11 cellular contexts compared by ENCODE assay signal in genomic region chrX:150507251-150507856, GRCh38.
DNase-seq lines count a peak whose midpoint lies in the region; FAIRE-seq and TF ChIP-seq lines count a peak whose summit lies in the region.
"Had no signal": no experiment of that assay in that cellular context is flagged by ENCODE, and none has a peak within 500 bp of the region (broad histone marks: within the 10 kb centered on the region; RNA-seq: fewer than 3 reads in every experiment).

No MANE protein-coding gene starts in this region.

- DNase-seq in NT2/D1 (ENCODE audit: low read depth, low spot score) (peak; percentile 62), endodermal cell (peak; percentile 73), tibial nerve (ENCODE audit: low spot score in 2 of 2) (no peak), DMS 273 treated with DMSO at 0.1 percent for 48 hours (lab: John Stamatoyannopoulos, UW) (no peak), kidney (no peak), NCI-H1694 (lab: John Stamatoyannopoulos, UW) (no peak)
- DNase-seq: foreskin fibroblast; PC-9; stimulated activated CD4-positive, alpha-beta T cell treated with anti-CD3 and anti-CD28 coated beads, Interleukin-2, amount 100 ng/mL, for 24 hours had no signal

- H3K36me3 Mint-ChIP-seq in endodermal cell (ENCODE audit: low read depth): no peaks in the 10 kb centered on the region

- H3K27ac ChIP-seq in endodermal cell (ENCODE audit: low read depth, low read length) (peak overlapping the region; percentile 24), mesodermal cell (ENCODE audit: low read depth, low read length, severe bottlenecking) (peak overlapping the region; percentile 75), tibial nerve (peak overlapping the region in 3 of 4 donors; percentile 64 to 86 (median 85)), kidney (ENCODE audit: low read depth in 2 of 2, low read length in 2 of 2) (no peak overlapping the region)
- H3K27ac ChIP-seq: PC-9 had no signal

- WGBS in endodermal cell (ENCODE audit: insufficient coverage in 1 of 2, insufficient read length in 1 of 2), 2 experiments: 33 to 43% methylated on average over 6 to 19 of the region's 19 CpGs
- 17 to 32% methylated on average over 8 to 13 of the region's 19 CpGs for WGBS in mesodermal cell (ENCODE audit: insufficient coverage in 2 of 2), 2 experiments
- 22 to 37% methylated on average over 14 to 18 of the region's 19 CpGs for WGBS in tibial nerve, 2 donors

- TF ChIP-seq EP300 in tibial nerve (IDR thresholded peaks at IDR 0.05): no peak

- H3K4me3 Mint-ChIP-seq in endodermal cell: peak overlapping the region; percentile 14
- H3K4me3 Mint-ChIP-seq: T-helper 2 cell treated with Interferon-gamma antibody and Interleukin-4, amounts not matched to agents 5 μg/mL and 100 μg/mL, for 36 hours had no signal

- H3K4me1 ChIP-seq in NT2/D1 (ENCODE audit: insufficient read depth, insufficient read length) (peaks cover 6% of the 10 kb centered on the region), endodermal cell (ENCODE audit: control insufficient read depth, insufficient read depth, low read length) (no peaks in the 10 kb centered on the region), mesodermal cell (ENCODE audit: control insufficient read depth, insufficient read depth, low read length, poor library complexity, severe bottlenecking) (peaks cover 33% of the 10 kb centered on the region), tibial nerve (peaks cover 0 to 54% (median 5%) of the 10 kb centered on the region in 4 donors), kidney (ENCODE audit: control insufficient read depth in 1 of 2, insufficient read depth in 1 of 2, low read depth in 1 of 2, low read length in 2 of 2) (peaks cover 0 to 14% of the 10 kb centered on the region in 2 donors)

- peaks cover 15% of the 10 kb centered on the region for H3K4me1 Mint-ChIP-seq in endodermal cell

- H3K9ac ChIP-seq in NT2/D1 (ENCODE audit: insufficient read length, low read depth): peak overlapping the region; percentile 50
- H3K9ac ChIP-seq in endodermal cell (ENCODE audit: extremely low read depth, low read length, poor library complexity, severe bottlenecking): no peak overlapping the region
- no peak overlapping the region for H3K9ac ChIP-seq in kidney (ENCODE audit: low read length in 2 of 2)

- no peaks in the 10 kb centered on the region for H3K27me3 ChIP-seq in NT2/D1 (ENCODE audit: insufficient read depth, insufficient read length)
- H3K27me3 ChIP-seq in endodermal cell (ENCODE audit: control insufficient read depth, insufficient read depth, low read length, poor library complexity, severe bottlenecking): no peaks in the 10 kb centered on the region
- H3K27me3 ChIP-seq in tibial nerve: no peaks in the 10 kb centered on the region

- no peak for TF ChIP-seq CTCF in endodermal cell (conservative IDR thresholded peaks at IDR 0.05)
- TF ChIP-seq CTCF in tibial nerve (IDR thresholded peaks at IDR 0.05): no peak
- no peak for TF ChIP-seq CTCF in kidney (IDR thresholded peaks at IDR 0.05; ENCODE audit: borderline replicate concordance, extremely low read depth, insufficient read depth)

- H3K36me3 ChIP-seq in NT2/D1 (ENCODE audit: insufficient read depth, insufficient read length, low read length) (no peaks in the 10 kb centered on the region), endodermal cell (ENCODE audit: control insufficient read depth, insufficient read depth, low read length) (no peaks in the 10 kb centered on the region), mesodermal cell (ENCODE audit: control insufficient read depth, insufficient read depth, low read length) (no peaks in the 10 kb centered on the region), tibial nerve (no peaks in the 10 kb centered on the region), kidney (ENCODE audit: control insufficient read depth in 1 of 2, insufficient read depth in 2 of 2, low read length in 2 of 2) (no peaks in the 10 kb centered on the region)

- FAIRE-seq in kidney (lab: Jason Lieb, UNC): no peak

- H3K27me3 Mint-ChIP-seq in endodermal cell (ENCODE audit: insufficient read depth): no peaks in the 10 kb centered on the region

- no peak for TF ChIP-seq POLR2A in tibial nerve (IDR thresholded peaks at IDR 0.05)

- H3K27ac Mint-ChIP-seq in endodermal cell: peak overlapping the region; percentile 72
- H3K27ac Mint-ChIP-seq: T-helper 2 cell treated with Interferon-gamma antibody and Interleukin-4, amounts not matched to agents 5 μg/mL and 100 μg/mL, for 36 hours had no signal

- H3K4me3 ChIP-seq in NT2/D1 (ENCODE audit: insufficient read length, low read depth) (peak overlapping the region; percentile 11), endodermal cell (ENCODE audit: low read length) (no peak overlapping the region), mesodermal cell (ENCODE audit: extremely low read depth, insufficient read depth, low read length, poor library complexity, severe bottlenecking) (no peak overlapping the region), tibial nerve (peak overlapping the region in 1 of 4 donors; percentile 24), kidney (ENCODE audit: low read length in 2 of 2) (no peak overlapping the region)
- H3K4me3 ChIP-seq: PC-9 had no signal

- H3K9me3 Mint-ChIP-seq in endodermal cell: peaks cover 52% of the 10 kb centered on the region
- H3K9me3 Mint-ChIP-seq: T-helper 2 cell treated with Interferon-gamma antibody and Interleukin-4, amounts not matched to agents 5 μg/mL and 100 μg/mL, for 36 hours had no signal

- H3K9me3 ChIP-seq in NT2/D1 (ENCODE audit: insufficient read depth, low read length) (no peaks in the 10 kb centered on the region), endodermal cell (ENCODE audit: control insufficient read depth, low read length) (no peaks in the 10 kb centered on the region), mesodermal cell (ENCODE audit: control insufficient read depth, low read length) (no peaks in the 10 kb centered on the region), tibial nerve (no peaks in the 10 kb centered on the region), kidney (ENCODE audit: control insufficient read depth in 1 of 2, low read length in 2 of 2) (no peaks in the 10 kb centered on the region)

- intact Hi-C loops in kidney (cut with DNase I): no loop called here

Comparison
In these comparisons a context has a peak if more than half of its experiments do, and no peak if none do; other contexts are left out.
1. DNase-seq: peak in NT2/D1 (single experiment) and endodermal cell (single experiment); none in tibial nerve (0 of 2), DMS 273 treated with DMSO at 0.1 percent for 48 hours (single experiment), kidney (single experiment) and NCI-H1694 (single experiment).
2. H3K27ac ChIP-seq: peak in endodermal cell (single experiment), mesodermal cell (single experiment) and tibial nerve (3 of 4); none in kidney (0 of 2).